8 cellular contexts compared by ENCODE assay signal in the genomic region with DNA sequence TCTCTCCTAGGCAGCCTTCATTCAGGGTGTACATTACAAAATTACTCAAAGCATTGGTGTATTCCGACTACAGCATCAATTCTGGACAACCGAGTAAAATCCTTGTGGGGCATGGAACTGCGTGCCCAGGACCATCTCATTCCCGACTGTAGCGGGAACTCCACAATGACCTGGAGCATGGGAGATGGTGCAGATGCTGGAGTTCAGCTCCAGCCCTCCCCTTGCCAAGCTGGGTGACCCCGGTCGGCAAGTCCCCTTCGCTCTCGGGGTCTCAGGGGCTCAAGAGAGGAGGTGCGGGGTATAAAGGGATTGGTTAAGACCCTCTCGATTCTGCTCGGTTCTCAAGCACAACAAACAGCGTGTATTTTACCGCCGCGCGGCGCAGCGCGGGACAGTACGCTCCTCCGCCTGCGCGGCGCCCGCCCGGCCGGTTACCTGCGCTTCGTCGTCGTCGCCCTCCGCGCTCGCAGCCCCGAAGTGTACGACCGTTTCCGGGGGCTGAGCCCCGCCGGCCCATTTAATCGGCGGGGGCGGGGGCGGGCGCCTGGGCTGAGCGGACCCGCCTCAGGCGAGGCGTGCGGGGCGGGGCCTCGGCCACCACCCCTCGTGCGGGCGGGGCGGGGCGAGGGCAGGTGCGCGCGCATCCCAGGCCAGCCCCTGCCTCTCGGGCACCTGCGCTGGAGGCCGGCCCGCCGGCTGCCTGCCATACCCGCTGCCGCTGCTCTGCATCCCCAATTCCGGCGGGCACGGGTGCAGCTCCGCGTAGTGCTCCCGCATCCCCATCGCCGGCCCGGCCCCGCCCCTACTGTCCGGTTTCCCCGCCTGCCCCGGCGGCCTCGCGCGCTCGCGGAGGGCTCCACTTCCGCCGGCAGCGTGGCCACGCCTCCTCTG. TPM values are rescaled to one million over a fixed set of nuclear protein-coding genes. Genes with fewer than 3 reads are reported as not detected.
DNase-seq lines count a peak whose midpoint lies in the region; ATAC-seq lines count a peak whose summit lies in the region.

G6PD (minus strand) TSS at position 493 of the 891 bp plus-strand sequence. CDS start 691 bp downstream, outside the sequence.

- DNase-seq in AG08395 (ENCODE audit: low spot score) (peak; percentile 89), NCI-H524 treated with DMSO at 0.1 percent for 48 hours (lab: John Stamatoyannopoulos, UW) (peak; percentile 35), mesenteric fat pad (ENCODE audit: low spot score) (no peak)
- DNase-seq in activated CD4-positive, alpha-beta T cell treated with anti-CD3 and anti-CD28 coated beads, Interleukin-2, amount 50 U/mL, for 48 hours: peak; percentile 78
- DNase-seq in effector CD4-positive, alpha-beta T cell: peak; percentile 71
- DNase-seq in stimulated activated CD8-positive, alpha-beta memory T cell treated with anti-CD3 and anti-CD28 coated beads, Interleukin-15, amount 100 ng/mL, for 48 hours (ENCODE audit: low read depth in 2 of 2): peak; percentile 72 to 76

- ATAC-seq in GM18873 (IDR thresholded peaks at IDR 0.05; ENCODE audit: low FRiP score, unreplicated experiment): peak; percentile 41
- ATAC-seq in HG03108 (IDR thresholded peaks at IDR 0.05; ENCODE audit: unreplicated experiment): peak; percentile 39

RNA-seq across cellular contexts. Expression of gene G6PD, which starts in this region (rescaled TPM):
- total RNA-seq in mesenteric fat pad: 110 TPM
